In the genomic region with DNA sequence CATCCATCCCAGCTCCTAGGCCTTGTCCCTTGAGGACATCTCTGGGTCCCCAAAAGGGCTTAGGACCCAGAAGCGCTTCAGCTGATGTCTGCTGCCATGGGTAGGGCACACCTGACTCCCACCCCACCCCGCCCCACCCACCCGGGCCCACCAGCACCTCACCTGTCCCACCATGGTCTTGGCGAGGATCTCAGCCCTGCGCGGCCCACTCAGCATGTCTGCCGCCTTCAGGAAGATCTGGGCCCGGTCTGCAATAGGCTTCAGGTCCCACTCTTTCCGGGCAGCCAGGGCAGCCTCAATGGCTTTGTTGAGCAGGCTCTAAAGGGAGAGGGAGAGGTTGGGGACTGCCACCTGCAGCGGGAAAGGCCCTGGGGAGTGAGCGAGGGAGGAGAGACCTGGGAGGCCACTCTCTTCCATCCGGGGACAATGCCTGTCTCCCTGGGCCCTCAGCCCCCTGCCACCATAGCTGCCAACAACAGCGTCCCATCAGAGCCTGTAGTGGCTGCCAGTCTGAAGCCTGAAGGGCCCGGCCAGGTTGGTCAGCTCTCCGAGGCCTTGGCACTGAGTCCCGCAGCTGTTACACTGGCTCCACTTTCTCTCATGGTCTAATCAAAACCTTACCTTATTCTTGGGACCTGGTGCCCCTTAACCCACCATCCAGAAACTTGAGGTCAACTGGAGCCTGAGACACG, we compare ENCODE assay signal across 20 cellular contexts. TPM values are rescaled to one million over a fixed set of nuclear protein-coding genes. Genes with fewer than 3 reads are reported as not detected.
DNase-seq lines count a peak whose midpoint lies in the region; ATAC-seq, FAIRE-seq and TF ChIP-seq lines count a peak whose summit lies in the region.
"Had no signal": no experiment of that assay in that cellular context is flagged by ENCODE, and none has a peak within 500 bp of the region (broad histone marks: within the 10 kb centered on the region; RNA-seq: fewer than 3 reads in every experiment).

No MANE protein-coding gene starts in this region.

- POLR2A ChIA-PET in IMR-90 (lab: Charles Lee; ENCODE audit: unreplicated experiment), result interaction anchor here (0.6 kb wide), 1 partner anchor 76 kb away, joined by 5 read pairs; no protein-coding TSS in a partner anchor
- POLR2A ChIA-PET in RWPE1 (lab: Yijun Ruan, JAX; ENCODE audit: low non-redundant PET), result interaction anchor here (1.6 kb wide), 1 partner anchor 17 kb away, joined by 6 read pairs; a partner anchor contains a TSS

- no peak for ATAC-seq in IMR-90 (ENCODE audit: low read depth)
- ATAC-seq in HG03045 (IDR thresholded peaks at IDR 0.05; ENCODE audit: unreplicated experiment), result no peak
- ATAC-seq: A549 had no signal

- H4K91ac ChIP-seq in IMR-90 (ENCODE audit: insufficient read depth, low read depth, low read length), result no peak overlapping the region
- H4K91ac ChIP-seq in trophoblast cell (ENCODE audit: low read depth, low read length), result peak overlapping the region; percentile 35

- no peak for TF ChIP-seq CTCF in IMR-90 (conservative IDR thresholded peaks at IDR 0.05; ENCODE audit: low read depth, low read length)
- TF ChIP-seq CTCF in RWPE1 (conservative IDR thresholded peaks at IDR 0.05; ENCODE audit: low read depth), result no peak
- no peak for TF ChIP-seq CTCF in keratinocyte (optimal IDR thresholded peaks at IDR 0.05 in 1 of 3, IDR thresholded peaks at IDR 0.05 in 1 of 3, conservative IDR thresholded peaks at IDR 0.05 in 1 of 3; ENCODE audit: extremely low read depth in 1 of 3, insufficient read depth in 2 of 3, low read length in 3 of 3)
- no peak for TF ChIP-seq CTCF in smooth muscle cell (IDR thresholded peaks at IDR 0.05; ENCODE audit: borderline replicate concordance, insufficient read depth, poor library complexity, severe bottlenecking)

- H3K4ac ChIP-seq in IMR-90 (ENCODE audit: low read depth, low read length) (no peak overlapping the region), trophoblast cell (ENCODE audit: low read depth, low read length) (no peak overlapping the region)

- H3K79me1 ChIP-seq in IMR-90 (ENCODE audit: low read depth in 1 of 2, low read length in 2 of 2) (no peaks in the 10 kb centered on the region), trophoblast cell (ENCODE audit: low read length) (peaks cover 4% of the 10 kb centered on the region)

- no peak overlapping the region for H2BK12ac ChIP-seq in trophoblast cell (ENCODE audit: low read length)

- H3K36me3 ChIP-seq in IMR-90 (ENCODE audit: control insufficient read depth, insufficient read depth, low read length), result peaks cover 3% of the 10 kb centered on the region; the same call in 1 of the 2 replicates
- H3K36me3 ChIP-seq in keratinocyte (ENCODE audit: control insufficient read depth in 2 of 2, extremely low read depth in 1 of 2, insufficient read depth in 2 of 2, low read length in 2 of 2), result peaks cover 12 to 44% of the 10 kb centered on the region in 2 experiments
- peaks cover 48 to 63% of the 10 kb centered on the region in 2 experiments for H3K36me3 ChIP-seq in trophoblast cell (ENCODE audit: control insufficient read depth in 1 of 2, insufficient read depth in 2 of 2, low read length in 2 of 2)
- no peaks in the 10 kb centered on the region for H3K36me3 ChIP-seq in smooth muscle cell (ENCODE audit: low read depth)
- H3K36me3 ChIP-seq: BE2C had no signal

- H2BK20ac ChIP-seq in IMR-90 (ENCODE audit: low read depth, low read length), result no peak overlapping the region

- no peak overlapping the region for H2BK15ac ChIP-seq in IMR-90 (ENCODE audit: low read depth, low read length)

- H3K23ac ChIP-seq in IMR-90 (ENCODE audit: low read depth, low read length), result no peak overlapping the region
- H3K23ac ChIP-seq in trophoblast cell (ENCODE audit: low read length), result no peak overlapping the region

- H4K20me1 ChIP-seq in IMR-90 (ENCODE audit: insufficient read depth, low read length), result no peaks in the 10 kb centered on the region; the same call in none of the 2 replicates
- no peaks in the 10 kb centered on the region for H4K20me1 ChIP-seq in keratinocyte (ENCODE audit: control insufficient read depth, extremely low read depth, insufficient read depth, low read length)
- H4K20me1 ChIP-seq in smooth muscle cell (ENCODE audit: low read depth), result no peaks in the 10 kb centered on the region

- H2BK5ac ChIP-seq in IMR-90 (ENCODE audit: low read depth, low read length, poor library complexity, severe bottlenecking), result no peak overlapping the region
- no peak overlapping the region for H2BK5ac ChIP-seq in trophoblast cell (ENCODE audit: low read depth, low read length, poor library complexity)

- H2AFZ ChIP-seq in IMR-90 (replicated peaks; ENCODE audit: low read length, poor library complexity) (no peak overlapping the region), keratinocyte (ENCODE audit: control insufficient read depth, low read length) (no peak overlapping the region), trophoblast cell (ENCODE audit: insufficient read depth, low read length, poor library complexity) (no peak overlapping the region), smooth muscle cell (ENCODE audit: low read depth) (no peak overlapping the region)

- in situ Hi-C loops in IMR-90 (cut with MboI; ENCODE audit: low sequenced_read_pairs), result no loop called here

- no peak overlapping the region for H4K12ac ChIP-seq in trophoblast cell (ENCODE audit: low read depth, low read length)

- CTCF ChIA-PET in IMR-90 (lab: Yijun Ruan, JAX), result interaction anchor here (0.6 to 2.5 kb wide), 3 partner anchors 28 to 1122 kb away, joined by 5 to 7 read pairs (median 7); no protein-coding TSS in a partner anchor
- CTCF ChIA-PET in RWPE1 (lab: Yijun Ruan, JAX), result interaction anchor here (0.6 to 3.3 kb wide), 5 partner anchors 15 to 304 kb away, joined by 3 to 15 read pairs (median 3); no protein-coding TSS in a partner anchor

- no peak for TF ChIP-seq POLR2A in IMR-90 (IDR thresholded peaks at IDR 0.05; ENCODE audit: low read depth, low read length)

- WGBS in IMR-90 (ENCODE audit: extremely low coverage in 2 of 2, insufficient read length in 1 of 2), 2 experiments, result 93% methylated on average over 5 of the region's 17 CpGs; no CpG with 5 or more reads in 1 of the 2 experiments
- WGBS in trophoblast cell (ENCODE audit: extremely low coverage, insufficient coverage, insufficient read length), result no CpG with 5 or more reads among the region's 17 CpGs
- WGBS in smooth muscle cell (ENCODE audit: low lambda C conversion rate), result 96% methylated on average over 15 of the region's 17 CpGs

- intact Hi-C loops in IMR-90 (cut with micrococcal nuclease), result no loop called here

- no peak overlapping the region for H3K9ac ChIP-seq in IMR-90 (ENCODE audit: low read depth, low read length)
- H3K9ac ChIP-seq in keratinocyte (ENCODE audit: control insufficient read depth, extremely low read depth, insufficient read depth, low read length), result no peak overlapping the region
- no peak overlapping the region for H3K9ac ChIP-seq in trophoblast cell (ENCODE audit: low read length)
- H3K9ac ChIP-seq in smooth muscle cell (ENCODE audit: low read depth), result no peak overlapping the region

- dilution Hi-C loops in IMR-90 (cut with HindIII; ENCODE audit: low sequenced_read_pairs, unreplicated experiment) (no loop called here), keratinocyte (cut with MboI; ENCODE audit: extremely low pct_ligation_motif_present, low sequenced_read_pairs) (no loop called here)

- H2BK120ac ChIP-seq in IMR-90 (ENCODE audit: low read depth, low read length), result no peak overlapping the region
- H2BK120ac ChIP-seq in trophoblast cell (ENCODE audit: insufficient read depth, low read length, poor library complexity), result no peak overlapping the region

- no peaks in the 10 kb centered on the region for H3F3A ChIP-seq in smooth muscle cell (ENCODE audit: low read depth)

- H3K18ac ChIP-seq in IMR-90 (ENCODE audit: low read depth, low read length), result no peak overlapping the region
- no peak overlapping the region for H3K18ac ChIP-seq in trophoblast cell (ENCODE audit: low read length)

- BruUV-seq in IMR-90 (replicated peaks; lab: Mats Ljungman, UMichigan), result no TSS peak

- no peak overlapping the region for H3K56ac ChIP-seq in IMR-90 (ENCODE audit: extremely low read depth, insufficient read depth, low read length)

- H3K9me1 ChIP-seq in IMR-90 (ENCODE audit: insufficient read depth, low read length) (peaks cover 5% of the 10 kb centered on the region; the same call in 1 of the 2 replicates), keratinocyte (ENCODE audit: control insufficient read depth, extremely low read depth, insufficient read depth, low read length) (no peaks in the 10 kb centered on the region)

- H4K8ac ChIP-seq in IMR-90 (ENCODE audit: low read depth in 2 of 2, low read length in 2 of 2) (no peak overlapping the region), trophoblast cell (ENCODE audit: low read depth, low read length) (no peak overlapping the region)

- H3K9me3 ChIP-seq in IMR-90 (ENCODE audit: control insufficient read depth, insufficient read depth, low read length), result no peaks in the 10 kb centered on the region
- no peaks in the 10 kb centered on the region for H3K9me3 ChIP-seq in keratinocyte (ENCODE audit: control insufficient read depth, low read depth, low read length)
- H3K9me3 ChIP-seq in trophoblast cell (ENCODE audit: insufficient read depth, low read depth, low read length), result peaks cover 6% of the 10 kb centered on the region
- H3K9me3 ChIP-seq in smooth muscle cell (replicated peaks; ENCODE audit: low read depth), result no peaks in the 10 kb centered on the region
- H3K9me3 ChIP-seq: A549, BE2C had no signal

- FAIRE-seq in keratinocyte (lab: Jason Lieb, UNC) (no peak), frontal cortex (lab: Jason Lieb, UNC) (no peak)
- FAIRE-seq: A549, G401.6, GM19239, HTR-8/SVneo had no signal

- no peak overlapping the region for H4K5ac ChIP-seq in IMR-90 (ENCODE audit: low read depth, low read length)

- H3K4me3 ChIP-seq in IMR-90 (ENCODE audit: insufficient read depth, low read depth, low read length) (no peak overlapping the region), keratinocyte (ENCODE audit: control insufficient read depth in 2 of 3, extremely low read depth in 1 of 3, insufficient read depth in 2 of 3, low read depth in 1 of 3, low read length in 3 of 3) (no peak overlapping the region), trophoblast cell (ENCODE audit: low read depth, low read length) (no peak overlapping the region), smooth muscle cell (no peak overlapping the region)
- H3K4me3 ChIP-seq: A549 had no signal

- H3K27me3 ChIP-seq in IMR-90 (ENCODE audit: control insufficient read depth, insufficient read depth, low read length), result no peaks in the 10 kb centered on the region
- H3K27me3 ChIP-seq in keratinocyte (ENCODE audit: control insufficient read depth, extremely low read depth, insufficient read depth, low read length), result no peaks in the 10 kb centered on the region
- no peaks in the 10 kb centered on the region for H3K27me3 ChIP-seq in trophoblast cell (ENCODE audit: insufficient read depth, low read length)
- no peaks in the 10 kb centered on the region for H3K27me3 ChIP-seq in smooth muscle cell (ENCODE audit: low read depth)
- H3K27me3 ChIP-seq: BE2C had no signal

- H3K27ac ChIP-seq in IMR-90 (ENCODE audit: insufficient read depth, low read length) (no peak overlapping the region), RWPE1 (peak overlapping the region; percentile 91), keratinocyte (ENCODE audit: control insufficient read depth, insufficient read depth, low read length) (no peak overlapping the region), trophoblast cell (ENCODE audit: low read depth, low read length) (no peak overlapping the region), smooth muscle cell (ENCODE audit: low read depth) (no peak overlapping the region)
- H3K27ac ChIP-seq: C4-2B had no signal

- peaks cover 7% of the 10 kb centered on the region for H3K4me1 ChIP-seq in IMR-90 (ENCODE audit: control insufficient read depth, insufficient read depth, low read length)
- H3K4me1 ChIP-seq in keratinocyte (ENCODE audit: control insufficient read depth, extremely low read depth, insufficient read depth, low read length), result peaks cover 38% of the 10 kb centered on the region
- peaks cover 6 to 10% of the 10 kb centered on the region in 2 experiments for H3K4me1 ChIP-seq in trophoblast cell (ENCODE audit: control insufficient read depth in 1 of 2, insufficient read depth in 2 of 2, low read length in 2 of 2)
- H3K4me1 ChIP-seq in smooth muscle cell (ENCODE audit: low read depth), result no peaks in the 10 kb centered on the region

- DNase-seq in IMR-90 (no peak), RWPE1 (ENCODE audit: low spot score) (no peak), keratinocyte (ENCODE audit: low read depth, low spot score) (no peak), trophoblast cell (no peak), NCI-H1694 (lab: John Stamatoyannopoulos, UW) (no peak), frontal cortex (ENCODE audit: low spot score in 2 of 2) (no peak), smooth muscle cell (lab: John Stamatoyannopoulos, UW; ENCODE audit: unreplicated experiment) (no peak)
- DNase-seq: BE2C; CD4-positive, alpha-beta memory T cell; DMS153; DMS79 treated with DMSO at 0.1 percent for 48 hours; GOT3; H9 had no signal

- H3K4me2 ChIP-seq in IMR-90 (ENCODE audit: low read depth, low read length), result no peak overlapping the region
- H3K4me2 ChIP-seq in keratinocyte (ENCODE audit: control insufficient read depth, extremely low read depth, insufficient read depth, low read depth, low read length), result peak overlapping the region; percentile 77
- H3K4me2 ChIP-seq in trophoblast cell (ENCODE audit: low read length), result no peak overlapping the region
- no peak overlapping the region for H3K4me2 ChIP-seq in smooth muscle cell
- H3K4me2 ChIP-seq: A549 had no signal

- no peak overlapping the region for H3K14ac ChIP-seq in IMR-90 (replicated peaks; ENCODE audit: low read depth, low read length)
- no peak overlapping the region for H3K14ac ChIP-seq in trophoblast cell (ENCODE audit: low read length)

- H2AK5ac ChIP-seq in IMR-90 (ENCODE audit: low read depth, low read length), result 0 out of 2 replicates have a peak overlapping the region, but pooled peaks have one; percentile 80
- no peak overlapping the region for H2AK5ac ChIP-seq in trophoblast cell (ENCODE audit: low read length)

- no peaks in the 10 kb centered on the region for H3K79me2 ChIP-seq in keratinocyte (ENCODE audit: control insufficient read depth, insufficient read depth, low read length)
- no peaks in the 10 kb centered on the region for H3K79me2 ChIP-seq in trophoblast cell (ENCODE audit: control insufficient read depth, insufficient read depth, low read length, poor library complexity)
- no peaks in the 10 kb centered on the region for H3K79me2 ChIP-seq in smooth muscle cell (ENCODE audit: low read depth)

- peak overlapping the region; percentile 74 for H2AK9ac ChIP-seq in IMR-90 (replicated peaks; ENCODE audit: low read depth, low read length, poor library complexity)

- TF ChIP-seq RAD21 in IMR-90 (IDR thresholded peaks at IDR 0.05; ENCODE audit: low read length), result no peak

RNA-seq across cellular contexts. Expression of a gene that starts 16.9 kb away (rescaled TPM):
- total RNA-seq in IMR-90 (2012; rRNA removed) (8.6 TPM in 2 replicates), frontal cortex (4.5 TPM), smooth muscle cell (4.6 and 4.8 TPM in 2 replicates)
- polyA plus RNA-seq in IMR-90 (2012; rRNA removed) (21.1 and 23.0 TPM in 2 replicates), keratinocyte (38.7 to 91.9 TPM (median 52.7 TPM) in 3 replicates), smooth muscle cell (6.3 and 7.2 TPM in 2 replicates)
- polyA plus RNA-seq in IMR-90 (2012; cell fraction: cytosol; rRNA removed), result 12.1 and 21.4 TPM in 2 replicates
- 16.8 and 36.6 TPM in 2 replicates for polyA plus RNA-seq in IMR-90 (2012; cell fraction: nucleus; rRNA removed; ENCODE audit: low replicate concordance)
- polyA plus RNA-seq in keratinocyte (2011; ENCODE audit: low read depth), result 23.4 TPM
- 32.0 and 62.6 TPM in 2 replicates for polyA plus RNA-seq in keratinocyte (2011; cell fraction: cytosol; rRNA removed)
- polyA plus RNA-seq in keratinocyte (2011; cell fraction: nucleus; rRNA removed), result 62.5 and 83.1 TPM in 2 replicates
- polyA plus RNA-seq in keratinocyte (2012; ENCODE audit: low replicate concordance), result 44.0 and 48.3 TPM in 2 replicates
- 48.6 to 89.0 TPM (median 74.9 TPM) in 3 replicates for polyA minus RNA-seq in keratinocyte
- 91.9 TPM for polyA minus RNA-seq in keratinocyte (2011; cell fraction: cytosol; rRNA and poly(A)+ RNA removed)
- 65.3 and 76.2 TPM in 2 replicates for polyA minus RNA-seq in keratinocyte (2011; cell fraction: nucleus; rRNA and poly(A)+ RNA removed)
- 34.2 and 35.7 TPM in 2 replicates for polyA plus RNA-seq in trophoblast cell (2013)

RNA-seq across cellular contexts. Expression of a gene that starts 26.0 kb away (rescaled TPM):
- total RNA-seq in IMR-90 (2012; rRNA removed) (not detected in 2 replicates), frontal cortex (not detected), smooth muscle cell (not detected in 2 replicates)
- polyA plus RNA-seq in IMR-90 (2012; rRNA removed) (not detected in 2 replicates), keratinocyte (not detected in 3 replicates), smooth muscle cell (not detected in 2 replicates)
- polyA plus RNA-seq in IMR-90 (2012; cell fraction: cytosol; rRNA removed), result not detected in 2 replicates
- not detected in 2 replicates for polyA plus RNA-seq in IMR-90 (2012; cell fraction: nucleus; rRNA removed; ENCODE audit: low replicate concordance)
- not detected for polyA plus RNA-seq in keratinocyte (2011; ENCODE audit: low read depth)
- not detected in 2 replicates for polyA plus RNA-seq in keratinocyte (2011; cell fraction: cytosol; rRNA removed)
- not detected in 2 replicates for polyA plus RNA-seq in keratinocyte (2011; cell fraction: nucleus; rRNA removed)
- not detected in 2 replicates for polyA plus RNA-seq in keratinocyte (2012; ENCODE audit: low replicate concordance)
- not detected in 3 replicates for polyA minus RNA-seq in keratinocyte
- polyA minus RNA-seq in keratinocyte (2011; cell fraction: cytosol; rRNA and poly(A)+ RNA removed), result not detected
- polyA minus RNA-seq in keratinocyte (2011; cell fraction: nucleus; rRNA and poly(A)+ RNA removed), result not detected in 2 replicates
- 0.01 TPM in 1 of 2 replicates, not detected in the other for polyA plus RNA-seq in trophoblast cell (2013)
- total RNA-seq: CD4-positive, alpha-beta memory T cell; H9 had no signal
- polyA plus RNA-seq: A549; AG04450; CD4-positive, alpha-beta memory T cell had no signal
